Comparison of ENCODE assay signal across 8 cellular contexts in genomic region chr17:29219378-29220047, GRCh38. TPM values are rescaled to one million over a fixed set of nuclear protein-coding genes. Genes with fewer than 3 reads are reported as not detected.
DNase-seq lines count a peak whose midpoint lies in the region; ATAC-seq, FAIRE-seq and TF ChIP-seq lines count a peak whose summit lies in the region.

No MANE protein-coding gene starts in this region.

- peak; percentile 84 for FAIRE-seq in GM18507 (lab: Jason Lieb, UNC)

- H3K36me3 ChIP-seq in ACC112 (ENCODE audit: insufficient read depth, low read length) (no peaks in the 10 kb centered on the region), right atrium auricular region (no peaks in the 10 kb centered on the region), sigmoid colon (no peaks in the 10 kb centered on the region)

- H3K27ac ChIP-seq in ACC112 (ENCODE audit: low read depth, low read length) (no peak overlapping the region), right atrium auricular region (no peak overlapping the region), sigmoid colon (no peak overlapping the region)

- H3K27me3 ChIP-seq in ACC112 (ENCODE audit: insufficient read depth, low read length), result no peaks in the 10 kb centered on the region
- H3K27me3 ChIP-seq in right atrium auricular region, result no peaks in the 10 kb centered on the region
- H3K27me3 ChIP-seq in sigmoid colon, result no peaks in the 10 kb centered on the region

- no peaks in the 10 kb centered on the region for H3K36me3 Mint-ChIP-seq in T-helper 2 cell treated with Interferon-gamma antibody and Interleukin-4, amounts not matched to agents 5 μg/mL and 100 μg/mL, for 36 hours (ENCODE audit: low read depth)

- no peak for TF ChIP-seq POLR2A in sigmoid colon (IDR thresholded peaks at IDR 0.05)

- no peak for ATAC-seq in GM21576 (IDR thresholded peaks at IDR 0.05; ENCODE audit: unreplicated experiment)

- intact Hi-C loops in sigmoid colon (cut with DNase I), result loop anchor here (1.0 to 5.0 kb wide), 3 partner anchors 39 to 73 kb away; partner anchors contain the start of genes MYO18A and NUFIP2

- H3K9me3 ChIP-seq in right atrium auricular region (no peaks in the 10 kb centered on the region), sigmoid colon (no peaks in the 10 kb centered on the region)

- no peak for TF ChIP-seq EP300 in sigmoid colon (IDR thresholded peaks at IDR 0.05)

- DNase-seq in GM18507 (ENCODE audit: extremely low spot score, insufficient read length, low read depth) (peak; percentile 44), NCI-H1105 treated with DMSO at 0.1 percent for 48 hours (lab: John Stamatoyannopoulos, UW) (peak; percentile 51), anterior cingulate cortex (lab: John Stamatoyannopoulos, UW) (peak in 56 of 58 donors; percentile 14 to 89 (median 70)), right atrium auricular region (ENCODE audit: low spot score) (peak; percentile 82), sigmoid colon (peak; percentile 88)
- DNase-seq in T-helper 2 cell treated with Interferon-gamma antibody and Interleukin-4, amounts not matched to agents 5 μg/mL and 100 μg/mL, for 36 hours (ENCODE audit: low spot score), result peak; percentile 63

- H3K27ac Mint-ChIP-seq in T-helper 2 cell treated with Interferon-gamma antibody and Interleukin-4, amounts not matched to agents 5 μg/mL and 100 μg/mL, for 36 hours, result no peak overlapping the region

- H3K4me1 ChIP-seq in ACC112 (ENCODE audit: control insufficient read depth, insufficient read depth, low read length, unreplicated experiment), result peaks cover 13% of the 10 kb centered on the region
- H3K4me1 ChIP-seq in right atrium auricular region, result peaks cover 0 to 9% of the 10 kb centered on the region in 2 donors
- peaks cover 0 to 9% (median 7%) of the 10 kb centered on the region in 4 donors for H3K4me1 ChIP-seq in sigmoid colon

- no peak overlapping the region for H3K4me3 ChIP-seq in ACC112 (ENCODE audit: low read depth, low read length)
- H3K4me3 ChIP-seq in right atrium auricular region, result no peak overlapping the region
- no peak overlapping the region for H3K4me3 ChIP-seq in sigmoid colon

- no peaks in the 10 kb centered on the region for H3K9me3 Mint-ChIP-seq in T-helper 2 cell treated with Interferon-gamma antibody and Interleukin-4, amounts not matched to agents 5 μg/mL and 100 μg/mL, for 36 hours

- H3K4me3 Mint-ChIP-seq in T-helper 2 cell treated with Interferon-gamma antibody and Interleukin-4, amounts not matched to agents 5 μg/mL and 100 μg/mL, for 36 hours, result no peak overlapping the region

- TF ChIP-seq CTCF in right atrium auricular region (IDR thresholded peaks at IDR 0.05) (peak; percentile 91 to 96), sigmoid colon (IDR thresholded peaks at IDR 0.05) (peak; percentile 73 to 95 (median 86))

- no peaks in the 10 kb centered on the region for H3K79me2 ChIP-seq in ACC112 (ENCODE audit: control insufficient read depth, insufficient read depth, low read length, unreplicated experiment)

- peak overlapping the region; percentile 30 for H2AFZ ChIP-seq in ACC112 (ENCODE audit: low read length, unreplicated experiment)

- H3K4me1 Mint-ChIP-seq in T-helper 2 cell treated with Interferon-gamma antibody and Interleukin-4, amounts not matched to agents 5 μg/mL and 100 μg/mL, for 36 hours (ENCODE audit: low read depth), result peaks cover 8% of the 10 kb centered on the region

- no peaks in the 10 kb centered on the region for H3K27me3 Mint-ChIP-seq in T-helper 2 cell treated with Interferon-gamma antibody and Interleukin-4, amounts not matched to agents 5 μg/mL and 100 μg/mL, for 36 hours (ENCODE audit: low read depth)

- 8 to 19% methylated on average over 14 of the region's 14 CpGs for WGBS in sigmoid colon, 2 donors

RNA-seq across cellular contexts. Expression of gene CRYBA1, which starts 27.1 kb away (rescaled TPM):
- total RNA-seq in right atrium auricular region (not detected), sigmoid colon (not detected)
- polyA plus RNA-seq in sigmoid colon, result not detected

RNA-seq across cellular contexts. Expression of gene MYO18A, which starts 39.3 kb away (rescaled TPM):
- total RNA-seq in right atrium auricular region (100 to 1,000 TPM; 159 to 219 TPM), sigmoid colon (10 to 100 TPM; 28.2 to 90.3 (median 53.4) TPM)
- 10 to 100 TPM; 24.0 to 92.6 (median 39.8) TPM for polyA plus RNA-seq in sigmoid colon
